ENCODE assay signal across 8 cellular contexts in the genomic region with DNA sequence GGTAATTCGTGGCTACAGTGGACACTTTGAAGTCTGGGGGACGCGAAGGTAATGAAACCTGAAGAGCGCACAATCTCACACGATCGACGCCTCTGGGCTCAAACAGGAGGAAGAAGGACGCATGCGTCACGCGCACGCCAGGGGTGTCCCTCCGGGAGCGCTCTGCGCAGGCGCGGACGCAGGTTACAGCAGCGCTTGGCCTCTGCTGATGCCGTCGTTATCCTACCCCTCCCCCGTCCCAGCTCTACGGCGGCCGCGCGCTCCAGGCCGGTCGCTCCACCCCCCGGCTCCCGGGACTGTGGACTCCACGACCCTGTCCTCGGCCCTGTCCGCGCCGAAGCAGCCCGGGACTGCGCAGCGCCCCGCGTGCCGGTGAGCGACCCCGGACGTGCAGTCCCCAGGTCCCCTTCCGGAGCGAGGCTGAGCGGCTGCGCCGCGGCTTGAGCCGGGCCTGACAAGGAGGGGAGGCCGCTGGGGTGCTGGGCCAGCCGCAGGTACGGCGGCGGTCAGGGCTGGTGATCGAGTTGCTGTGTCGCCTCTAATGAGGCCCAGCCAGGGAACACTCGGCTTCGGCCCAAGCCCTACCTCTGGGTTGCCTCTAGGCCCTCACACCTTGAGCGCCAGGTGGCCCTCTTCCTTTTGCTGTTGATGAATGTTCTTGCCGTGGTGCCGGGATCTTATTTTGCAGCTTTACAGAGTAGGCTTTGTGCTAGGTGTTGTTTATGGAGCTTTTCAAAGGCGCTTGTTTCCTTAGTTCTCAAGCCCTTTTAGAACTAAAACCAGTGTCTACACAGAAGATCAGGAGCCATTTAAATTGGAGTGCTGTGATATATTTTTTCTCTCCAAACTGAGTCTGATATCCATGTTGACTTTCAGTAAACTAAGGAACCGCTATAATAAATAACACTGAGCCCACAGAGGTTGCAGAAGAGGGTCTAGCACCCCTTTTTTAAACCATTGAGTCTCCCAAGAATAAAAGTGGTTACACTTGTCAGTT. TPM values are rescaled to one million over a fixed set of nuclear protein-coding genes. Genes with fewer than 3 reads are reported as not detected.
DNase-seq lines count a peak whose midpoint lies in the region; ATAC-seq and TF ChIP-seq lines count a peak whose summit lies in the region.

Gene TMEM106B (plus strand): TSS at position 241 of the 997 bp plus-strand sequence. CDS start 3,517 bp downstream, outside the sequence.

- peaks cover 26% of the 10 kb centered on the region for H3K4me1 Mint-ChIP-seq in T-helper 17 cell

- peak; percentile 77 for TF ChIP-seq POLR2A in prostate gland (IDR thresholded peaks at IDR 0.05)

- WGBS in prostate gland, result under 1% methylated on average over 59 of the region's 66 CpGs
- under 1% methylated on average over 66 of the region's 66 CpGs for WGBS in urinary bladder

- ATAC-seq in HG02870 (IDR thresholded peaks at IDR 0.05; ENCODE audit: unreplicated experiment) (peak; percentile 94), T-helper 17 cell (peak; percentile 90), left ventricle myocardium superior (peak; percentile 99)

- H3K4me3 Mint-ChIP-seq in T-helper 17 cell, result peak within 1 kb of the TSS; percentile 97

- in situ Hi-C loops in GM13977 (cut with MboI; ENCODE audit: low pct_unique_long_range_greater_than_20kb, low sequenced_read_pairs, unreplicated experiment), result no loop called here

- peak; percentile 44 for TF ChIP-seq CTCF in GM13977 (IDR thresholded peaks at IDR 0.05; ENCODE audit: extremely low read depth, insufficient read depth, missing control alignments)
- peak in 2 of 4 experiments; percentile 14 for TF ChIP-seq CTCF in prostate gland (IDR thresholded peaks at IDR 0.05)

- intact Hi-C loops in left ventricle myocardium superior (cut with micrococcal nuclease), result no loop called here
- intact Hi-C loops in prostate gland (cut with DNase I), result loop anchor here (2.0 to 10.0 kb wide), 5 partner anchors 101 to 1267 kb away; partner anchors contain the start of gene THSD7A

- H3K9me3 ChIP-seq in T-helper 17 cell (ENCODE audit: control insufficient read depth, low read length, poor library complexity, severe bottlenecking), result no peaks in the 10 kb centered on the region
- H3K9me3 ChIP-seq in prostate gland, result no peaks in the 10 kb centered on the region

- H3K4me1 ChIP-seq in prostate gland (replicated peaks), result no peaks in the 10 kb centered on the region
- H3K4me1 ChIP-seq in urinary bladder (ENCODE audit: insufficient read depth), result no peaks in the 10 kb centered on the region

- DNase-seq in GM13977 (ENCODE audit: low spot score) (peak; percentile 87), NCI-H146 (lab: John Stamatoyannopoulos, UW) (peak; percentile 97), T-helper 17 cell (peak; percentile 95 to 97 (median 97)), left ventricle myocardium superior (peak; percentile 99), prostate gland (ENCODE audit: low spot score) (peak; percentile 95)

- peaks cover 5% of the 10 kb centered on the region for H3K27me3 Mint-ChIP-seq in T-helper 17 cell

- H3K4me3 ChIP-seq in prostate gland (peak within 1 kb of the TSS; percentile 74 to 78), urinary bladder (ENCODE audit: low read depth, low read length) (peak within 1 kb of the TSS; percentile 73)

- peak within 1 kb of the TSS; percentile 99 for H3K27ac Mint-ChIP-seq in T-helper 17 cell

- H3K27ac ChIP-seq in angular gyrus (ENCODE audit: low read depth, low read length) (peak within 1 kb of the TSS; percentile 88), prostate gland (peak within 1 kb of the TSS; percentile 94 to 97), urinary bladder (ENCODE audit: low read depth) (peak within 1 kb of the TSS; percentile 92)

- H3K36me3 ChIP-seq in prostate gland, result no peaks in the 10 kb centered on the region
- peaks cover 3% of the 10 kb centered on the region for H3K36me3 ChIP-seq in urinary bladder (ENCODE audit: insufficient read depth)

- H3K27me3 ChIP-seq in prostate gland (replicated peaks; ENCODE audit: insufficient read depth), result no peaks in the 10 kb centered on the region

- peaks cover 3% of the 10 kb centered on the region for H3K36me3 Mint-ChIP-seq in T-helper 17 cell (ENCODE audit: low read depth)

RNA-seq across cellular contexts. Expression of gene TMEM106B, which starts in this region (rescaled TPM):
- total RNA-seq in T-helper 17 cell (10 to 100 TPM; 23.8 to 27.9 TPM), left ventricle myocardium superior (48.9 TPM), prostate gland (10 to 100 TPM; 58.5 to 75.5 TPM), urinary bladder (134 TPM)
- polyA plus RNA-seq in urinary bladder, result 33.3 TPM

Comparison
In these comparisons a context has a peak if more than half of its experiments do, and no peak if none do; other contexts are left out.
1. Peak in every context shown above with its lines: DNase-seq, ATAC-seq, H3K4me3 ChIP-seq and H3K27ac ChIP-seq.